In genomic region chr10:61588770-61589211, GRCh38 we compare ENCODE assay signal across 1 cellular context.
TF ChIP-seq lines count a peak whose summit lies in the region.

No MANE protein-coding gene starts in this region.

TF ChIP-seq in K562, 482 proteins besides CTCF, POLR2A, EP300 and RAD21 (continued from another document and continues in another):
- TF ChIP-seq PKNOX1 (IDR thresholded peaks at IDR 0.05) = peak; percentile 97
- peak; percentile 72 for TF ChIP-seq STAT5A (IDR thresholded peaks at IDR 0.05; ENCODE audit: borderline replicate concordance, low read length)
- TF ChIP-seq TOE1 (IDR thresholded peaks at IDR 0.05; ENCODE audit: borderline replicate concordance) = peak; percentile 74; the same call in 1 of the 2 replicates
- no peak for TF ChIP-seq TOE1 (CRISPR knock-in tag; IDR thresholded peaks at IDR 0.05; ENCODE audit: borderline replicate concordance, low read depth)
- TF ChIP-seq TEAD4 (IDR thresholded peaks at IDR 0.05; ENCODE audit: low read length) = peak; percentile 97
- no peak for TF ChIP-seq TEAD4 (CRISPR knock-in tag; IDR thresholded peaks at IDR 0.05; ENCODE audit: borderline replicate concordance)
- TF ChIP-seq FOS (IDR thresholded peaks at IDR 0.05; ENCODE audit: extremely low read depth, insufficient read length) = peak; percentile 10
- no peak for TF ChIP-seq HBP1 (CRISPR knock-in tag; IDR thresholded peaks at IDR 0.05)
- TF ChIP-seq CBFA2T2 (conservative IDR thresholded peaks at IDR 0.05) = peak; percentile 95
- TF ChIP-seq ZNF24 (IDR thresholded peaks at IDR 0.05) = peak; percentile 65; the same call in 1 of the 2 replicates
- no peak for TF ChIP-seq SIN3A (IDR thresholded peaks at IDR 0.05; ENCODE audit: borderline replicate concordance in 2 of 2, control insufficient read depth in 1 of 2, low read depth in 2 of 2, low read length in 2 of 2)
- TF ChIP-seq PCBP1 (IDR thresholded peaks at IDR 0.05; ENCODE audit: low read depth, low read length, poor library complexity, severe bottlenecking) = no peak
- peak in 1 of 2 experiments; percentile 99; a peak in 2 of 4 replicates for TF ChIP-seq ZNF318 (IDR thresholded peaks at IDR 0.05; ENCODE audit: borderline replicate concordance in 1 of 2, low read depth in 1 of 2)
- no peak for TF ChIP-seq E4F1 (CRISPR knock-in tag; IDR thresholded peaks at IDR 0.05; ENCODE audit: borderline replicate concordance)
- TF ChIP-seq MYBL2 (IDR thresholded peaks at IDR 0.05; ENCODE audit: low read depth) = no peak
- no peak for TF ChIP-seq MYBL2 (CRISPR knock-in tag; IDR thresholded peaks at IDR 0.05; ENCODE audit: borderline replicate concordance)
- no peak for TF ChIP-seq ATF6 (CRISPR knock-in tag; IDR thresholded peaks at IDR 0.05)
- TF ChIP-seq MIER1 (IDR thresholded peaks at IDR 0.05; ENCODE audit: low read depth) = no peak
- peak; percentile 96 for TF ChIP-seq MTA3 (IDR thresholded peaks at IDR 0.05; ENCODE audit: borderline replicate concordance)
- TF ChIP-seq BHLHE40 (IDR thresholded peaks at IDR 0.05; ENCODE audit: low read length) = peak; percentile 99
- TF ChIP-seq SIRT6 (IDR thresholded peaks at IDR 0.05; ENCODE audit: low read depth, low read length) = no peak
- TF ChIP-seq YBX1 (IDR thresholded peaks at IDR 0.05) = no peak
- peak; percentile 48; the same call in 1 of the 2 replicates for TF ChIP-seq RB1 (IDR thresholded peaks at IDR 0.05; ENCODE audit: low read depth)
- peak; percentile 62 to 70 for TF ChIP-seq NRF1 (conservative IDR thresholded peaks at IDR 0.05 in 1 of 2, IDR thresholded peaks at IDR 0.05 in 1 of 2)
- TF ChIP-seq OTX1 (CRISPR knock-in tag; IDR thresholded peaks at IDR 0.05) = no peak
- TF ChIP-seq SP2 (IDR thresholded peaks at IDR 0.05; ENCODE audit: extremely low read depth, low read depth, low read length, poor library complexity, severe bottlenecking) = no peak
- TF ChIP-seq ARID3A (IDR thresholded peaks at IDR 0.05; ENCODE audit: borderline replicate concordance, low read depth, low read length) = peak; percentile 41; the same call in 1 of the 2 replicates
- peak; percentile 49 for TF ChIP-seq HMGN3 (IDR thresholded peaks at IDR 0.05; ENCODE audit: borderline replicate concordance, extremely low read depth, insufficient read length, low read depth, low read length)
- no peak for TF ChIP-seq HSF4 (CRISPR knock-in tag; IDR thresholded peaks at IDR 0.05; ENCODE audit: borderline replicate concordance)
- TF ChIP-seq THRB (CRISPR knock-in tag; conservative IDR thresholded peaks at IDR 0.05) = no peak
- TF ChIP-seq ZNF57 (CRISPR knock-in tag; IDR thresholded peaks at IDR 0.05) = no peak
- TF ChIP-seq FOXJ2 (tag; IDR thresholded peaks at IDR 0.05) = peak; percentile 98
- TF ChIP-seq ZNF778 (CRISPR knock-in tag; IDR thresholded peaks at IDR 0.05) = no peak
- peak; percentile 97 for TF ChIP-seq SMARCE1 (IDR thresholded peaks at IDR 0.05)
- no peak; the same call in 1 of the 2 replicates for TF ChIP-seq ZNF583 (CRISPR knock-in tag; IDR thresholded peaks at IDR 0.05)
- no peak for TF ChIP-seq ATF1 (CRISPR knock-in tag; IDR thresholded peaks at IDR 0.05)
- TF ChIP-seq ATF1 (tag; IDR thresholded peaks at IDR 0.05) = peak; percentile 91
- peak; percentile 64; the same call in 1 of the 2 replicates for TF ChIP-seq ZBTB9 (CRISPR knock-in tag; IDR thresholded peaks at IDR 0.05)
- TF ChIP-seq TARDBP (IDR thresholded peaks at IDR 0.05) = peak; percentile 97
- TF ChIP-seq BRD9 (IDR thresholded peaks at IDR 0.05; ENCODE audit: low read depth, partially characterized antibody) = no peak
- TF ChIP-seq L3MBTL2 (IDR thresholded peaks at IDR 0.05) = peak; percentile 87
- TF ChIP-seq MECOM (CRISPR knock-in tag; IDR thresholded peaks at IDR 0.05) = peak; percentile 68
- peak in 1 of 2 experiments; percentile 55; a peak in 2 of 4 replicates for TF ChIP-seq MAZ (CRISPR knock-in tag; conservative IDR thresholded peaks at IDR 0.05 in 1 of 2, IDR thresholded peaks at IDR 0.05 in 1 of 2)
- TF ChIP-seq MTA2 (IDR thresholded peaks at IDR 0.05; ENCODE audit: low read depth) = peak; percentile 94
